In the genomic region with DNA sequence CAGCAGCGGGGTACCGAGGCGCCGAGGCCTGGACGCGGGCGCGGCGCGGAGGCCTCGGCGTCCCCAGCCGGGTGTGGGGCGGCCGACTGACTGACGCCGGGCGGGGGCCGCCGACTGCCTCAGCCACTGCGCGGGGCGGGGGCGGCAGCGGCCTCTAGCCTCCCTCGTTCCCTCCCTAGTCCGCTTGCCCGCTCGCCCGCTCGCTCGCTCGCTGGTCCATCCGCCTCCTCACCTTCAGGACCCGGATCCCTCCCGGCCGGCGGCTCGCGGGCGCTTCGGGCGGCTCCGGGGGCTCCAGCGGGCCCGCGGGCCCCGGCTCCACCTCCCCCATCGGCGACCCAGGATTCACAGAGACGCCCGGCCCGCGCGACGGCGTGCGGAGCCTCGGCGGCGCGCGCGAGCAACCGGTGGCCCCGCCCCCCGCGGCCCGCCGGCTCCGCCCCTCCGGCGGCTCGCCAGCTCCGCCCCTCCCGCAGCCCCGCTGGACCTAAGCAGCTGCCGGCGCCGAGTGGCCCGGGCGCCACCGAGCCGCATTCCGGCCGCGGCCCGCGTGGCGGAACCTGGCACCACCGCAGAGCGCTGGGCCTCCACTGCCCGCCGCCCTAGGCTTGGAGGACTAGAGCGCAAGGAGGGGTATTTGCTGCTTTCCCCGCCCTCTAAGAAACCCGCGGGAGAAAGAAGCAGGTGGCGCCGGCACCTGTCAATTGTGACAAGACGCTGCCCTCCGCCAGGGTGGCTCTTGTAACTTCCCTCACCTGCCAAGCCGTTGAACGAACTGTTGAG, we compare ENCODE assay signal across 8 cellular contexts. TPM values are rescaled to one million over a fixed set of nuclear protein-coding genes. Genes with fewer than 3 reads are reported as not detected.
DNase-seq lines count a peak whose midpoint lies in the region; ATAC-seq and TF ChIP-seq lines count a peak whose summit lies in the region.

No MANE protein-coding gene starts in this region.

- peak overlapping the region; percentile 98 for H3K18ac ChIP-seq in neuronal stem cell (ENCODE audit: low read length)

- no CpG with 5 or more reads among the region's 104 CpGs for WGBS in neuronal stem cell (ENCODE audit: extremely low coverage in 2 of 2, insufficient read length in 2 of 2, insufficient replicate concordance in 1 of 2), 2 donors

- peak; percentile 78 for ATAC-seq in GM21381 (IDR thresholded peaks at IDR 0.05; ENCODE audit: unreplicated experiment)

- H3K4me1 ChIP-seq in HUES6 (ENCODE audit: control insufficient read depth, insufficient read depth, low read length) (peaks cover 9% of the 10 kb centered on the region), neuronal stem cell (ENCODE audit: control insufficient read depth in 2 of 2, insufficient read depth in 1 of 2, low read depth in 1 of 2, low read length in 2 of 2) (peaks cover 0 to 3% of the 10 kb centered on the region in 2 donors)

- H3K9me3 ChIP-seq in HUES6 (ENCODE audit: control insufficient read depth, insufficient read depth, low read depth, low read length) (no peaks in the 10 kb centered on the region), neuronal stem cell (replicated peaks in 1 of 2; ENCODE audit: control insufficient read depth in 2 of 2, insufficient read depth in 1 of 2, low read depth in 1 of 2, low read length in 2 of 2) (no peaks in the 10 kb centered on the region)

- TF ChIP-seq POLR2A in Raji (IDR thresholded peaks at IDR 0.05; ENCODE audit: insufficient read depth, low read depth, low read length): peak; percentile 53

- peak; percentile 87 for DNase-seq in DMS53 (lab: John Stamatoyannopoulos, UW)
- DNase-seq in activated gamma-delta T cell (lab: John Stamatoyannopoulos, UW): peak; percentile 66
- DNase-seq in foreskin melanocyte: peak; percentile 21
- peak; percentile 79 for DNase-seq in neuronal stem cell (ENCODE audit: low spot score)
- peak in 47 of 49 donors; percentile 32 to 91 (median 67) for DNase-seq in substantia nigra (lab: John Stamatoyannopoulos, UW)

- H2AK5ac ChIP-seq in neuronal stem cell (ENCODE audit: low read depth, low read length): no peak overlapping the region

- peak overlapping the region; percentile 94 for H2AFZ ChIP-seq in neuronal stem cell (ENCODE audit: low read length)

- no peak overlapping the region for H4K91ac ChIP-seq in neuronal stem cell (ENCODE audit: low read depth, low read length, poor library complexity)

- H3K23ac ChIP-seq in neuronal stem cell (ENCODE audit: low read depth, low read length, poor library complexity): peak overlapping the region; percentile 89

- no peak overlapping the region for H4K8ac ChIP-seq in neuronal stem cell (ENCODE audit: low read depth, low read length)

- peak overlapping the region; percentile 49 for H2BK15ac ChIP-seq in neuronal stem cell (ENCODE audit: low read length)

- H3K4ac ChIP-seq in neuronal stem cell (ENCODE audit: low read length): no peak overlapping the region

- H3K9ac ChIP-seq in HUES6 (ENCODE audit: low read length) (peak overlapping the region; percentile 88), neuronal stem cell (ENCODE audit: low read depth, low read length, poor library complexity) (peak overlapping the region; percentile 95)

- H2BK5ac ChIP-seq in neuronal stem cell (ENCODE audit: low read length): peak overlapping the region; percentile 66

- peak overlapping the region; percentile 98 for H3K4me3 ChIP-seq in HUES6 (ENCODE audit: low read depth, low read length)
- H3K4me3 ChIP-seq in neuronal stem cell (ENCODE audit: low read length in 2 of 2): peak overlapping the region; percentile 65 to 97

- no peaks in the 10 kb centered on the region for H3K79me1 ChIP-seq in neuronal stem cell (ENCODE audit: low read depth, low read length)

- H2BK12ac ChIP-seq in neuronal stem cell (ENCODE audit: low read length): no peak overlapping the region

- H3K27me3 ChIP-seq in HUES6 (ENCODE audit: control insufficient read depth, insufficient read depth, low read length) (peaks cover 17% of the 10 kb centered on the region), neuronal stem cell (ENCODE audit: control insufficient read depth in 3 of 3, insufficient read depth in 3 of 3, low read depth in 1 of 3, low read length in 3 of 3) (peaks cover 0 to 10% (median 5%) of the 10 kb centered on the region in 3 experiments)

- H3K36me3 ChIP-seq in HUES6 (ENCODE audit: control insufficient read depth, insufficient read depth, low read length): 0 out of 2 replicates have a peak, but pooled peaks cover 3% of the 10 kb centered on the region
- H3K36me3 ChIP-seq in neuronal stem cell (replicated peaks in 1 of 2; ENCODE audit: control insufficient read depth in 2 of 2, insufficient read depth in 2 of 2, low read length in 2 of 2): peaks cover 0 to 13% of the 10 kb centered on the region in 2 donors

- H3K14ac ChIP-seq in neuronal stem cell (ENCODE audit: low read length): peak overlapping the region; percentile 94

- H3K27ac ChIP-seq in HUES6 (ENCODE audit: low read depth, low read length): peak overlapping the region; percentile 67; the same call in 1 of the 2 replicates
- peak overlapping the region; percentile 85 for H3K27ac ChIP-seq in neuronal stem cell (replicated peaks; ENCODE audit: low read length)
- H3K27ac ChIP-seq in substantia nigra (ENCODE audit: low read depth, low read length, poor library complexity, severe bottlenecking): peak overlapping the region; percentile 77

- no peak overlapping the region for H2BK120ac ChIP-seq in neuronal stem cell (ENCODE audit: low read depth, low read length)

- H3K4me2 ChIP-seq in neuronal stem cell (ENCODE audit: insufficient read depth, low read length, poor library complexity, severe bottlenecking): peak overlapping the region; percentile 81

RNA-seq across cellular contexts. Expression of gene PHLPP2, which starts 0.8 kb away (rescaled TPM):
- polyA plus RNA-seq in neuronal stem cell (2013, experiment 1 of 2): 4.9 TPM
- polyA plus RNA-seq in neuronal stem cell (2013, experiment 2 of 2): 5.8 TPM

Comparison
In these comparisons a context has a peak if more than half of its experiments do, and no peak if none do; other contexts are left out.
1. Peak in every context shown above with its lines: DNase-seq, ATAC-seq, H3K4me3 ChIP-seq and H3K27ac ChIP-seq.
2. DNase-seq: peak in every context shown above with its lines; median percentile 87 in DMS53; 79 in neuronal stem cell; 67 in substantia nigra; 66 in activated gamma-delta T cell; 21 in foreskin melanocyte.